Comparison of ENCODE assay signal across 14 cellular contexts in genomic region chrX:32447640-32448039, GRCh38.
A peak's percentile ranks its signal among the peaks of the same experiment; 100 is the strongest.
DNase-seq lines count a peak whose midpoint lies in the region; ATAC-seq, FAIRE-seq and TF ChIP-seq lines count a peak whose summit lies in the region.
"Had no signal": no experiment of that assay in that cellular context is flagged by ENCODE, and none has a peak within 500 bp of the region (broad histone marks: within the 10 kb centered on the region; RNA-seq: fewer than 3 reads in every experiment).

No MANE protein-coding gene starts in this region.

- no peaks in the 10 kb centered on the region for H3K4me1 ChIP-seq in CD4-positive, CD25-positive, alpha-beta regulatory T cell (ENCODE audit: control insufficient read depth, insufficient read depth, low read length, poor library complexity, severe bottlenecking)
- H3K4me1 ChIP-seq in KMS-11 (ENCODE audit: low read depth, poor library complexity, severe bottlenecking) (peaks cover 30% of the 10 kb centered on the region), OCI-LY1 (ENCODE audit: insufficient read depth, low read length, severe bottlenecking) (peaks cover 47% of the 10 kb centered on the region)
- H3K4me1 ChIP-seq: Caco-2 had no signal

- H3K27me3 Mint-ChIP-seq in CD4-positive, CD25-positive, alpha-beta regulatory T cell: no peaks in the 10 kb centered on the region

- H4K20me1 ChIP-seq in KMS-11 (ENCODE audit: insufficient read depth) (no peaks in the 10 kb centered on the region), OCI-LY1 (ENCODE audit: insufficient read depth, low read length) (no peaks in the 10 kb centered on the region)

- H2AFZ ChIP-seq in KMS-11 (ENCODE audit: low read depth): no peak overlapping the region
- H2AFZ ChIP-seq in OCI-LY1 (ENCODE audit: low read length): no peak overlapping the region
- H2AFZ ChIP-seq: GM23338 had no signal

- H3K79me2 ChIP-seq in KMS-11 (ENCODE audit: insufficient read depth, low read depth) (no peaks in the 10 kb centered on the region), OCI-LY1 (ENCODE audit: insufficient read depth, low read length) (no peaks in the 10 kb centered on the region)

- FAIRE-seq in colon (lab: Jason Lieb, UNC): peak; percentile 77
- FAIRE-seq: HepG2, HTR-8/SVneo had no signal

- H3K27me3 ChIP-seq in CD4-positive, CD25-positive, alpha-beta regulatory T cell (ENCODE audit: control insufficient read depth, insufficient read depth, low read length): no peaks in the 10 kb centered on the region
- H3K27me3 ChIP-seq in KMS-11 (ENCODE audit: insufficient read depth, low read depth) (no peaks in the 10 kb centered on the region), OCI-LY1 (ENCODE audit: insufficient read depth, low read length) (no peaks in the 10 kb centered on the region)

- no peak overlapping the region for H3K9ac ChIP-seq in KMS-11
- no peak overlapping the region for H3K9ac ChIP-seq in OCI-LY1 (ENCODE audit: low read length)

- H3K9me2 ChIP-seq in OCI-LY1 (ENCODE audit: low read depth, low read length): no peaks in the 10 kb centered on the region

- H3F3A ChIP-seq in OCI-LY1 (ENCODE audit: insufficient read depth, low read length): 0 out of 2 replicates have a peak, but pooled peaks cover 3% of the 10 kb centered on the region

- no peak overlapping the region for H3K27ac Mint-ChIP-seq in CD4-positive, CD25-positive, alpha-beta regulatory T cell
- H3K27ac Mint-ChIP-seq: GM23338 had no signal

- H3K36me3 Mint-ChIP-seq in CD4-positive, CD25-positive, alpha-beta regulatory T cell: no peaks in the 10 kb centered on the region
- H3K36me3 Mint-ChIP-seq: CD8-positive, alpha-beta T cell had no signal

- no peak for DNase-seq in CD4-positive, CD25-positive, alpha-beta regulatory T cell
- DNase-seq in dedifferentiated amniotic fluid mesenchymal stem cell (ENCODE audit: extremely low spot score): no peak
- DNase-seq in NCI-H1694 (lab: John Stamatoyannopoulos, UW): no peak
- DNase-seq: C1 segment of cervical spinal cord; Caco-2; CD8-positive, alpha-beta T cell; H7 had no signal

- peaks cover 0 to 59% (median 9%) of the 10 kb centered on the region in 4 donors for H3K4me1 Mint-ChIP-seq in CD4-positive, CD25-positive, alpha-beta regulatory T cell
- H3K4me1 Mint-ChIP-seq: GM23338 had no signal

- no peaks in the 10 kb centered on the region for H3K36me3 ChIP-seq in CD4-positive, CD25-positive, alpha-beta regulatory T cell (ENCODE audit: control insufficient read depth, insufficient read depth, low read length)
- H3K36me3 ChIP-seq in KMS-11 (ENCODE audit: insufficient read depth) (no peaks in the 10 kb centered on the region), OCI-LY1 (ENCODE audit: insufficient read depth, low read length) (peaks cover 4% of the 10 kb centered on the region; the same call in 1 of the 2 replicates)

- peak overlapping the region; percentile 19 for H3K27ac ChIP-seq in CD4-positive, CD25-positive, alpha-beta regulatory T cell (ENCODE audit: insufficient read depth, low read length, poor library complexity, severe bottlenecking)
- H3K27ac ChIP-seq in KMS-11 (peak overlapping the region; percentile 63; the same call in 1 of the 2 replicates), OCI-LY1 (ENCODE audit: low read depth, low read length, poor library complexity, severe bottlenecking) (peak overlapping the region; percentile 88)

- no peaks in the 10 kb centered on the region for H3K9me3 ChIP-seq in CD4-positive, CD25-positive, alpha-beta regulatory T cell (ENCODE audit: control insufficient read depth in 2 of 2, low read length in 2 of 2)
- H3K9me3 ChIP-seq in OCI-LY1 (ENCODE audit: low read length): no peaks in the 10 kb centered on the region
- H3K9me3 ChIP-seq: Caco-2 had no signal

- no peak overlapping the region for H3K4me3 ChIP-seq in CD4-positive, CD25-positive, alpha-beta regulatory T cell (ENCODE audit: low read depth, low read length)
- H3K4me3 ChIP-seq in KMS-11 (IDR thresholded peaks at IDR 0.05; ENCODE audit: insufficient read depth, low read depth, low read length): no peak overlapping the region
- H3K4me3 ChIP-seq in OCI-LY1 (ENCODE audit: low read depth, low read length, poor library complexity, severe bottlenecking): no peak overlapping the region
- H3K4me3 ChIP-seq: GM23338 had no signal

- H3K4me3 Mint-ChIP-seq in CD4-positive, CD25-positive, alpha-beta regulatory T cell: peak overlapping the region in 1 of 4 donors; percentile 20
- H3K4me3 Mint-ChIP-seq: CD8-positive, alpha-beta T cell; GM23338 had no signal

- TF ChIP-seq CTCF in KMS-11 (conservative IDR thresholded peaks at IDR 0.05; ENCODE audit: low read depth, low read length): no peak
- TF ChIP-seq CTCF in OCI-LY1 (IDR thresholded peaks at IDR 0.05; ENCODE audit: low read length): no peak

- ATAC-seq in CD4-positive, CD25-positive, alpha-beta regulatory T cell (ENCODE audit: low read depth in 2 of 2): no peak
- no peak for ATAC-seq in GM18868 (IDR thresholded peaks at IDR 0.05; ENCODE audit: unreplicated experiment)
- ATAC-seq: CD8-positive, alpha-beta T cell; GM23338; HepG2 had no signal

- H3K4me2 ChIP-seq in KMS-11 (peak overlapping the region; percentile 95), OCI-LY1 (ENCODE audit: low read length) (no peak overlapping the region)
- H3K4me2 ChIP-seq: GM23338 had no signal

- H3K9me3 Mint-ChIP-seq in CD4-positive, CD25-positive, alpha-beta regulatory T cell: peaks cover 0 to 6% (median 0%) of the 10 kb centered on the region in 7 donors
- H3K9me3 Mint-ChIP-seq: GM23338 had no signal

Comparison
In these comparisons a context has a peak if more than half of its experiments do, and no peak if none do; other contexts are left out.
1. H3K27ac ChIP-seq: peak in every context shown above with its lines; median percentile 88 in OCI-LY1; 63 in KMS-11; 19 in CD4-positive, CD25-positive, alpha-beta regulatory T cell.